9 cellular contexts compared by ENCODE assay signal in the genomic region with DNA sequence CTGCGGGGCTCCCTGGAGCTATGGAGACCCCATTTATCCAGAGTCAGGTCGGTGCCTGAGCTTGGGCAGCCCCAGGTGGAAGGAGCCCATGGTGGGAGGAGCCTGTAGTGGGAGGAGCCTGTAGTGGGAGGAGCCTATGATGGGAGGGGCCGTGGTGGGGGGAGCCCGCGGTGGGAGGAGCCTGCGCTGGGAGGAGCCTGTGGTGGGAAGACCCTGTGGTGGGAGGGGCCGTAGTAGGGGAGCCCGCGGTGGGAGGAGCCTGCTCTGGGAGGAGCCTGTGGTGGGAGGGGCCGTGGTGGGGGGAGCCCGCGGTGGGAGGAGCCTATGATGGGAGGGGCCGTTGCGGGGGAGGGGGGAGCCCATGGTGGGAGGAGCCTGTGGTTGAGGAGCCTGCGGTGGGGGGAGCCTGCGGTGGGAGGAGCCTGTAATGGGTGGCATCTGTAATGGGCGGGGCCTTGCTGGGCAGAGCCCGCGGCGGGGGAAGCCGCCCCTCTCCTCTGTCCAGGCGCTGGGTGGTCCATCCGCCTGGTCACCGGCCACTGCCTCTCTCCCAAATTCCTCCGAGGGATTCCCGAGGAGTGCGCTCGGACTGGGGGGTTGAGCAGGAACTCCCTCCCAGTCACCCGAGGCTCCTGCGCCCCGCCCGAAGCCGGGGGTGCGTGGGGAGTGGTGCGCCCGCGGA. TPM values are rescaled to one million over a fixed set of nuclear protein-coding genes. Genes with fewer than 3 reads are reported as not detected.
A peak's percentile ranks its signal among the peaks of the same experiment; 100 is the strongest.
DNase-seq lines count a peak whose midpoint lies in the region; ATAC-seq, FAIRE-seq and TF ChIP-seq lines count a peak whose summit lies in the region.
"Had no signal": no experiment of that assay in that cellular context is flagged by ENCODE, and none has a peak within 500 bp of the region (broad histone marks: within the 10 kb centered on the region; RNA-seq: fewer than 3 reads in every experiment).

No MANE protein-coding gene starts in this region.

- peak overlapping the region; percentile 68 for H3K4me3 Mint-ChIP-seq in WTC11

- DNase-seq in D721Med (ENCODE audit: insufficient read length, low spot score) (peak; percentile 78), NCI-H146 treated with DMSO at 0.1 percent for 48 hours (lab: John Stamatoyannopoulos, UW; ENCODE audit: unreplicated experiment) (peak; percentile 75), WTC11 (ENCODE audit: low spot score) (peak; percentile 97), bronchial epithelial cell (ENCODE audit: low read depth) (peak; percentile 59), kidney epithelial cell (ENCODE audit: low read depth) (no peak), GF-D8 (lab: John Stamatoyannopoulos, UW) (no peak)
- DNase-seq in stimulated activated CD4-positive, alpha-beta T cell treated with anti-CD3 and anti-CD28 coated beads, Interleukin-2, amount 100 ng/mL, for 4 hours (ENCODE audit: low read depth), result peak; percentile 84

- no peaks in the 10 kb centered on the region for H3K27me3 Mint-ChIP-seq in WTC11 (ENCODE audit: low read depth)

- no peak overlapping the region for H3K27ac Mint-ChIP-seq in WTC11

- no peaks in the 10 kb centered on the region for H3K9me3 Mint-ChIP-seq in WTC11

- TF ChIP-seq CTCF in D721Med (IDR thresholded peaks at IDR 0.05; ENCODE audit: insufficient read depth, missing control alignments), result no peak
- TF ChIP-seq CTCF in WTC11 (IDR thresholded peaks at IDR 0.05), result no peak
- TF ChIP-seq CTCF in bronchial epithelial cell (IDR thresholded peaks at IDR 0.05; ENCODE audit: insufficient read depth, low read length, severe bottlenecking), result no peak
- TF ChIP-seq CTCF in kidney epithelial cell (IDR thresholded peaks at IDR 0.05; ENCODE audit: insufficient read depth, low read length, poor library complexity, severe bottlenecking), result no peak

- POLR2A ChIA-PET in WTC11 (lab: Charles Lee), result interaction anchor here (0.7 to 1.6 kb wide), 4 partner anchors 15 to 183 kb away, joined by 3 to 4 read pairs (median 4); partner anchors contain the start of gene PPDPF

- H3K27me3 ChIP-seq in bronchial epithelial cell (ENCODE audit: control insufficient read depth, insufficient read depth, low read length) (no peaks in the 10 kb centered on the region), kidney epithelial cell (ENCODE audit: control insufficient read depth, insufficient read depth, low read length) (peaks cover 24% of the 10 kb centered on the region)

- peak overlapping the region; percentile 45 for H3K4me3 ChIP-seq in bronchial epithelial cell (ENCODE audit: low read depth, low read length)
- H3K4me3 ChIP-seq in kidney epithelial cell (ENCODE audit: low read depth, low read length), result peak overlapping the region; percentile 53

- ATAC-seq in GM21825 (IDR thresholded peaks at IDR 0.05; ENCODE audit: unreplicated experiment) (peak; percentile 41), WTC11 (peak; percentile 85)

- CTCF ChIA-PET in WTC11 (lab: Charles Lee), result interaction anchor here (0.5 to 2.3 kb wide), 8 partner anchors 15 to 418 kb away, joined by 3 to 33 read pairs (median 4); partner anchors contain the start of genes PPDPF, PTK6 and STMN3

- no peak for FAIRE-seq in D721Med (lab: Jason Lieb, UNC)
- FAIRE-seq in bronchial epithelial cell (lab: Jason Lieb, UNC), result no peak

- H3K36me3 ChIP-seq in bronchial epithelial cell (ENCODE audit: control insufficient read depth, insufficient read depth, low read length) (no peaks in the 10 kb centered on the region), kidney epithelial cell (ENCODE audit: control insufficient read depth, insufficient read depth, low read length) (no peaks in the 10 kb centered on the region)

- H3K4me1 Mint-ChIP-seq in WTC11, result peaks cover 22% of the 10 kb centered on the region

- no peaks in the 10 kb centered on the region for H3K36me3 Mint-ChIP-seq in WTC11

TF ChIP-seq in WTC11, 78 proteins besides CTCF, POLR2A, EP300 and RAD21:
- TF ChIP-seq SP1 (CRISPR knock-in tag; conservative IDR thresholded peaks at IDR 0.05), result peak; percentile 69
- TF ChIP-seq ERG (CRISPR knock-in tag; IDR thresholded peaks at IDR 0.05), result no peak
- no peak for TF ChIP-seq NR2C2 (CRISPR knock-in tag; IDR thresholded peaks at IDR 0.05)
- TF ChIP-seq FOXP4 (CRISPR knock-in tag; IDR thresholded peaks at IDR 0.05), result 0 out of 2 replicates have a peak, but pooled peaks have one; percentile 58
- 0 out of 2 replicates have a peak, but pooled peaks have one; percentile 52 for TF ChIP-seq FOXK1 (CRISPR knock-in tag; IDR thresholded peaks at IDR 0.05)
- no peak for TF ChIP-seq ATF1 (CRISPR knock-in tag; IDR thresholded peaks at IDR 0.05)
- no peak for TF ChIP-seq ELF4 (CRISPR knock-in tag; IDR thresholded peaks at IDR 0.05; ENCODE audit: low read depth)

RNA-seq across cellular contexts. Expression of gene FNDC11, which starts 0.6 kb away (rescaled TPM):
- total RNA-seq in WTC11 (2021) (3.4 to 3.8 TPM (median 3.6 TPM) in 3 replicates), bronchial epithelial cell (0.26 and 0.90 TPM in 2 replicates), kidney epithelial cell (0.68 and 1.1 TPM in 2 replicates)

RNA-seq across cellular contexts. Expression of gene SRMS, which starts 5.8 kb away (rescaled TPM):
- 0.21 to 0.46 TPM (median 0.26 TPM) in 3 replicates for total RNA-seq in WTC11 (2021)
- 0.13 and 0.79 TPM in 2 replicates for total RNA-seq in bronchial epithelial cell
- total RNA-seq in kidney epithelial cell, result 0.48 TPM in 1 of 2 replicates, not detected in the other
- total RNA-seq: activated CD8-positive, alpha-beta memory T cell treated with anti-CD3 and anti-CD28 coated beads for 36 hours had no signal

RNA-seq across cellular contexts. Expression of gene PTK6, which starts 16.2 kb away (rescaled TPM):
- total RNA-seq in WTC11 (2021) (0.22 to 0.53 TPM (median 0.32 TPM) in 3 replicates), bronchial epithelial cell (59.5 and 107 TPM in 2 replicates), kidney epithelial cell (0.33 and 0.55 TPM in 2 replicates)

RNA-seq across cellular contexts. Expression of gene HELZ2, which starts 20.6 kb away (rescaled TPM):
- total RNA-seq in WTC11 (2021) (27.5 to 32.6 TPM (median 32.4 TPM) in 3 replicates), bronchial epithelial cell (13.7 and 30.6 TPM in 2 replicates), kidney epithelial cell (69.2 and 85.2 TPM in 2 replicates)

RNA-seq across cellular contexts. Expression of gene PPDPF, which starts 32.8 kb away (rescaled TPM):
- total RNA-seq in WTC11 (2021), result 170 to 210 TPM (median 205 TPM) in 3 replicates
- 21.9 and 35.6 TPM in 2 replicates for total RNA-seq in bronchial epithelial cell
- 114 and 211 TPM in 2 replicates for total RNA-seq in kidney epithelial cell

Comparison
In these comparisons a context has a peak if more than half of its experiments do, and no peak if none do; other contexts are left out.
1. DNase-seq: peak in D721Med (single experiment), NCI-H146 treated with DMSO at 0.1 percent for 48 hours (single experiment), WTC11 (single experiment), bronchial epithelial cell (single experiment) and stimulated activated CD4-positive, alpha-beta T cell treated with anti-CD3 and anti-CD28 coated beads, Interleukin-2, amount 100 ng/mL, for 4 hours (single experiment); none in kidney epithelial cell (single experiment) and GF-D8 (single experiment).
2. RNA of gene PTK6, which starts 16.2 kb away (total RNA-seq): 59.5 to 107 TPM in bronchial epithelial cell; 0.33 to 0.55 TPM in kidney epithelial cell and 0.22 to 0.53 TPM in WTC11; every median in the first group is over 10 times any median in the second.